In genomic region chr19:43754562-43755255, GRCh38 we compare ENCODE assay signal across 1 cellular context.
TF ChIP-seq lines count a peak whose summit lies in the region.

SMG9 (minus strand) TSS chr19:43754962; CDS start chr19:43750741, 4,221 bp downstream.

TF ChIP-seq in GM23338, 12 proteins besides CTCF, POLR2A, EP300 and RAD21 (continued from another document):
- TF ChIP-seq REST (IDR thresholded peaks at IDR 0.05; ENCODE audit: unreplicated experiment) (no peak), EZH2 (IDR thresholded peaks at IDR 0.05; ENCODE audit: low read depth, unreplicated experiment) (no peak)
